ENCODE assay signal across 23 cellular contexts in genomic region chr18:10784596-10785202, GRCh38.
"Had no signal": no experiment of that assay in that cellular context is flagged by ENCODE, and none has a peak within 500 bp of the region (broad histone marks: within the 10 kb centered on the region; RNA-seq: fewer than 3 reads in every experiment).

No MANE protein-coding gene starts in this region.

- H3K4me1 Mint-ChIP-seq: activated T-helper 17 cell treated with anti-CD3 and anti-CD28 coated beads, Interleukin-2, amount 50 U/mL, for 72 hours; nephron progenitor cell had no signal

- H3K4me3 ChIP-seq: ascending aorta, breast epithelium, lower lobe of right lung, prostate gland, testis, upper lobe of right lung had no signal

- H3K27me3 ChIP-seq: ascending aorta, breast epithelium, testis, upper lobe of right lung had no signal

- H3K27ac Mint-ChIP-seq: activated naive CD4-positive, alpha-beta T cell treated with anti-CD3 and anti-CD28 coated beads for 36 hours; activated naive CD8-positive, alpha-beta T cell treated with anti-CD3 and anti-CD28 coated beads, Interleukin-2, amount 50 U/mL, for 24 hours; activated T-helper 17 cell treated with anti-CD3 and anti-CD28 coated beads, Interleukin-2, amount 50 U/mL, for 72 hours; mesothelial cell of epicardium; nephron progenitor cell had no signal

- DNase-seq: activated CD4-positive, alpha-beta T cell treated with anti-CD3 and anti-CD28 coated beads, Interleukin-2, amount 50 U/mL, for 48 hours; activated CD4-positive, CD25-positive, alpha-beta regulatory T cell treated with anti-CD3 and anti-CD28 coated beads, Interleukin-2, amount 50 U/mL, for 72 hours; activated naive CD4-positive, alpha-beta T cell treated with anti-CD3 and anti-CD28 coated beads for 36 hours; activated naive CD8-positive, alpha-beta T cell treated with anti-CD3 and anti-CD28 coated beads, Interleukin-2, amount 50 U/mL, for 24 hours; left colon; lower lobe of right lung; nephron progenitor cell; occipital lobe; right cardiac atrium; small intestine; stimulated activated CD4-positive, alpha-beta T cell treated with anti-CD3 and anti-CD28 coated beads, Interleukin-4, amount 100 ng/mL, for 24 hours; stimulated activated CD8-positive, alpha-beta memory T cell treated with anti-CD3 and anti-CD28 coated beads, Interleukin-4, amount 100 ng/mL, for 48 hours; stimulated activated naive CD8-positive, alpha-beta T cell treated with anti-CD3 and anti-CD28 coated beads, Interleukin-15, Interleukin-2, amounts not matched to agents 100 U/mL and 50 U/mL, for 24 hours; T-helper 9 cell; testis; upper lobe of right lung had no signal

- H3K4me1 ChIP-seq: ascending aorta, breast epithelium, lower lobe of right lung, prostate gland, testis, upper lobe of right lung had no signal

- H3K36me3 ChIP-seq: ascending aorta, breast epithelium, lower lobe of right lung, prostate gland, upper lobe of right lung had no signal

- FAIRE-seq: endometrium, islet of Langerhans, small intestine had no signal

- H3K9me3 Mint-ChIP-seq: activated naive CD4-positive, alpha-beta T cell treated with anti-CD3 and anti-CD28 coated beads for 36 hours; activated naive CD8-positive, alpha-beta T cell treated with anti-CD3 and anti-CD28 coated beads, Interleukin-2, amount 50 U/mL, for 24 hours; activated T-helper 17 cell treated with anti-CD3 and anti-CD28 coated beads, Interleukin-2, amount 50 U/mL, for 72 hours; mesothelial cell of epicardium; nephron progenitor cell had no signal

- H3K4me3 Mint-ChIP-seq: activated naive CD4-positive, alpha-beta T cell treated with anti-CD3 and anti-CD28 coated beads for 36 hours; activated naive CD8-positive, alpha-beta T cell treated with anti-CD3 and anti-CD28 coated beads, Interleukin-2, amount 50 U/mL, for 24 hours; activated T-helper 17 cell treated with anti-CD3 and anti-CD28 coated beads, Interleukin-2, amount 50 U/mL, for 72 hours; mesothelial cell of epicardium; nephron progenitor cell had no signal

- H3K27ac ChIP-seq: ascending aorta, breast epithelium, lower lobe of right lung, prostate gland, testis, upper lobe of right lung had no signal

- ATAC-seq: activated naive CD8-positive, alpha-beta T cell treated with anti-CD3 and anti-CD28 coated beads, Interleukin-2, amount 50 U/mL, for 24 hours; activated T-helper 17 cell treated with anti-CD3 and anti-CD28 coated beads, Interleukin-2, amount 50 U/mL, for 72 hours; left colon; lower lobe of right lung; right cardiac atrium; stimulated activated naive CD8-positive, alpha-beta T cell treated with anti-CD3 and anti-CD28 coated beads, Interleukin-15, Interleukin-2, amounts not matched to agents 100 U/mL and 50 U/mL, for 24 hours; upper lobe of right lung had no signal

- H3K9me3 ChIP-seq: ascending aorta, breast epithelium, lower lobe of right lung, prostate gland, testis, upper lobe of right lung had no signal
